7 cellular contexts compared by ENCODE assay signal in the genomic region with DNA sequence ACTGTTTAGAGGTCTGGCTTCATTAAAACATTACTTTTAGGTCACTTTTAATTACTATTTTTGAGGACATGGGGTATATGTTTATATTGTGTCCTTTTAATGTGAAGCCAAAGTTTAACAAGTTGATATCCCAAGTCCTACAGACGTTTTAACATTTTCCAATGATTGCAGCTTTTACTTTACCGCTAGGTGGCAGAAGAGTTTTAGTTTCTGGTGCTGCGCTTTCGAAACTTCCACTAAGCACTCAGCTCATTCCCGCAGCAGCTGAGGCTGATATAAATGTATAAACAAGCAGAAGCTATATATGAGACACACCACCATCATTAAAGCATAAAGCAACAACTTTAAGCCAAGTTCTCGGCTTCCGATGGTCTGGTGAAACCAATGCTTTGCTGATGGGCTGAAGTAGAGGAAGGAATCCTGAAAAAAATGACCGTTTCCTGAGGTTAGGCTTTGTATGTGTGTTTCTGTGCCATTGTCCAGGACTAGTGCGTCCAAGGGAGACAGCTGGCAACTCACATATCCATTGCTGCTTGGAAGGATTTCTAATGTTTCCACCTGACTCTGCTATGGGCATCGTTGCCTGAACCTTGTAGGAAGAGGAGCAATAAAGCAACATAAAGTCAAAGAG.
DNase-seq lines count a peak whose midpoint lies in the region; ATAC-seq and TF ChIP-seq lines count a peak whose summit lies in the region.

No MANE protein-coding gene starts in this region.

- no peaks in the 10 kb centered on the region for H3K9me3 ChIP-seq in RWPE2 (ENCODE audit: severe bottlenecking)

- POLR2A ChIA-PET in HEK293T (lab: Yijun Ruan, JAX), result no interaction called here

- H3K27ac ChIP-seq in RWPE2 (ENCODE audit: poor library complexity, severe bottlenecking), result no peak overlapping the region

- H3K4me1 ChIP-seq in RWPE2 (ENCODE audit: insufficient read depth, poor library complexity, severe bottlenecking), result no peaks in the 10 kb centered on the region

- DNase-seq in GM10266 (ENCODE audit: extremely low spot score) (peak; percentile 14), HEK293T (ENCODE audit: extremely low spot score) (peak; percentile 46), NB4 (ENCODE audit: low read depth) (peak; percentile 69), RWPE2 (ENCODE audit: low spot score) (no peak), epithelial cell of esophagus (ENCODE audit: low read depth) (peak; percentile 61), myocyte (ENCODE audit: low read depth) (peak; percentile 57)
- no peak for DNase-seq in stimulated activated CD4-positive, alpha-beta T cell treated with anti-CD3 and anti-CD28 coated beads, Interleukin-12 subunit alpha, Interleukin-12 subunit beta, amount 100 ng/mL, for 4 hours

- H3K27me3 ChIP-seq in RWPE2 (ENCODE audit: insufficient read depth, poor library complexity, severe bottlenecking), result no peaks in the 10 kb centered on the region

- H3K4me3 ChIP-seq in NB4 (ENCODE audit: low read depth, low read length), result no peak overlapping the region
- no peak overlapping the region for H3K4me3 ChIP-seq in RWPE2 (ENCODE audit: severe bottlenecking)
- no peak overlapping the region for H3K4me3 ChIP-seq in epithelial cell of esophagus (ENCODE audit: low read length)

- no peak for TF ChIP-seq POLR2A in NB4 (IDR thresholded peaks at IDR 0.05; ENCODE audit: extremely low read depth, insufficient read length)

- H3K36me3 ChIP-seq in RWPE2 (ENCODE audit: low read depth), result no peaks in the 10 kb centered on the region

- CTCF ChIA-PET in HEK293T (lab: Yijun Ruan, JAX), result interaction anchor here (0.7 to 2.6 kb wide), 7 partner anchors 40 to 1621 kb away, joined by 3 to 12 read pairs (median 5); no protein-coding TSS in a partner anchor

- TF ChIP-seq CTCF in GM10266 (IDR thresholded peaks at IDR 0.05; ENCODE audit: control insufficient read depth, insufficient read depth, low read depth, missing control alignments) (peak; percentile 79), NB4 (IDR thresholded peaks at IDR 0.05; ENCODE audit: low read depth, low read length) (peak; percentile 70), RWPE2 (IDR thresholded peaks at IDR 0.05; ENCODE audit: poor library complexity, severe bottlenecking) (peak; percentile 75), epithelial cell of esophagus (IDR thresholded peaks at IDR 0.05; ENCODE audit: insufficient read depth, low read depth, low read length, missing control alignments) (peak; percentile 76)

- peak; percentile 38; the same call in 1 of the 3 replicates for ATAC-seq in RWPE2 (ENCODE audit: low read depth)

TF ChIP-seq in HEK293T, 16 proteins besides CTCF, POLR2A, EP300 and RAD21:
- TF ChIP-seq BHLHE40 (IDR thresholded peaks at IDR 0.05; ENCODE audit: borderline replicate concordance) (no peak), ELF4 (IDR thresholded peaks at IDR 0.05) (no peak), TARDBP (IDR thresholded peaks at IDR 0.05) (no peak), HDGF (IDR thresholded peaks at IDR 0.05; ENCODE audit: borderline replicate concordance) (no peak), SUZ12 (IDR thresholded peaks at IDR 0.05) (no peak), L3MBTL2 (conservative IDR thresholded peaks at IDR 0.05) (no peak), ARNT (IDR thresholded peaks at IDR 0.05) (no peak), LEF1 (IDR thresholded peaks at IDR 0.05; ENCODE audit: borderline replicate concordance) (no peak), NFRKB (IDR thresholded peaks at IDR 0.05) (no peak), SP1 (IDR thresholded peaks at IDR 0.05) (no peak), ZNF384 (IDR thresholded peaks at IDR 0.05) (no peak), FOXK2 (IDR thresholded peaks at IDR 0.05) (no peak), FOXA1 (IDR thresholded peaks at IDR 0.05) (no peak), FOXM1 (IDR thresholded peaks at IDR 0.05; ENCODE audit: borderline replicate concordance) (no peak), CTBP1 (IDR thresholded peaks at IDR 0.05; ENCODE audit: borderline replicate concordance) (no peak)
- TF ChIP-seq, protein P1, sequence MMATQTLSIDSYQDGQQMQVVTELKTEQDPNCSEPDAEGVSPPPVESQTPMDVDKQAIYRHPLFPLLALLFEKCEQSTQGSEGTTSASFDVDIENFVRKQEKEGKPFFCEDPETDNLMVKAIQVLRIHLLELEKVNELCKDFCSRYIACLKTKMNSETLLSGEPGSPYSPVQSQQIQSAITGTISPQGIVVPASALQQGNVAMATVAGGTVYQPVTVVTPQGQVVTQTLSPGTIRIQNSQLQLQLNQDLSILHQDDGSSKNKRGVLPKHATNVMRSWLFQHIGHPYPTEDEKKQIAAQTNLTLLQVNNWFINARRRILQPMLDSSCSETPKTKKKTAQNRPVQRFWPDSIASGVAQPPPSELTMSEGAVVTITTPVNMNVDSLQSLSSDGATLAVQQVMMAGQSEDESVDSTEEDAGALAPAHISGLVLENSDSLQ (IDR thresholded peaks at IDR 0.05), result no peak
TF ChIP-seq in HEK293T: peak in this region for 0.

Comparison
In these comparisons a context has a peak if more than half of its experiments do, and no peak if none do; other contexts are left out.
1. DNase-seq: peak in GM10266 (single experiment), HEK293T (single experiment), NB4 (single experiment), epithelial cell of esophagus (single experiment) and myocyte (single experiment); none in RWPE2 (single experiment) and stimulated activated CD4-positive, alpha-beta T cell treated with anti-CD3 and anti-CD28 coated beads, Interleukin-12 subunit alpha, Interleukin-12 subunit beta, amount 100 ng/mL, for 4 hours (single experiment).
2. Peak in every context shown above with its lines, with median percentiles within 50 percentile points of each other: CTCF ChIP-seq.